23 cellular contexts compared by ENCODE assay signal in the genomic region with DNA sequence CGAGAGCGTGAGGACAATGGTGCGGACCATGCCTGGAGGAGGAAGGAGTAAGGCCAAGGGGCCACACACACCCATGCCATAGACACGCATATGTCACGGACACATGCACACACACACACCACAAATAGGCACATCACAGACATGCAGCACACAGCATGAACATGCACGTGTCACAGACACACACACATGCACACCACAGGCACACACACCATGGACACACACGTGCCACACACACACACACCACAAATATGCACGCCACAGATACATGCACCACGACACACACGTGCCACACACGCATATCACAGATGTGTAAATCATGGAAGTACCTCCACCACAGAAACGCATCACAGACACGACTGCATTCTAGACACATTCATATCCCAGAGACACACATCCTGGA. TPM values are rescaled to one million over a fixed set of nuclear protein-coding genes. Genes with fewer than 3 reads are reported as not detected.
DNase-seq lines count a peak whose midpoint lies in the region; ATAC-seq, FAIRE-seq and TF ChIP-seq lines count a peak whose summit lies in the region.
"Had no signal": no experiment of that assay in that cellular context is flagged by ENCODE, and none has a peak within 500 bp of the region (broad histone marks: within the 10 kb centered on the region; RNA-seq: fewer than 3 reads in every experiment).

No MANE protein-coding gene starts in this region.

- H3K9me3 ChIP-seq in HEK293 (ENCODE audit: control insufficient read depth, insufficient read depth, low read depth, low read length) (no peaks in the 10 kb centered on the region), K562 (replicated peaks; ENCODE audit: control insufficient read depth, insufficient read depth, low read depth, low read length) (no peaks in the 10 kb centered on the region), lower lobe of right lung (no peaks in the 10 kb centered on the region), neuronal stem cell (replicated peaks in 1 of 2; ENCODE audit: control insufficient read depth in 2 of 2, insufficient read depth in 1 of 2, low read depth in 1 of 2, low read length in 2 of 2) (peaks cover 0 to 2% of the 10 kb centered on the region in 2 donors), kidney (ENCODE audit: control insufficient read depth in 1 of 2, low read length in 2 of 2) (peaks cover 0 to 7% of the 10 kb centered on the region in 2 donors)
- H3K9me3 ChIP-seq: BE2C, Caco-2 had no signal

- TF ChIP-seq RAD21 in K562 (CRISPR knock-in tag; conservative IDR thresholded peaks at IDR 0.05 in 1 of 2, IDR thresholded peaks at IDR 0.05 in 1 of 2) = no peak

- peak overlapping the region; percentile 21 for H3K14ac ChIP-seq in neuronal stem cell (ENCODE audit: low read length)

- H3K4me3 ChIP-seq in HEK293 (ENCODE audit: low read depth, low read length) = no peak overlapping the region
- H3K4me3 ChIP-seq in K562 = no peak overlapping the region
- no peak overlapping the region for H3K4me3 ChIP-seq in lower lobe of right lung
- peak overlapping the region in 1 of 2 donors; percentile 46 for H3K4me3 ChIP-seq in neuronal stem cell (ENCODE audit: low read length in 2 of 2)
- H3K4me3 ChIP-seq in kidney (ENCODE audit: low read length in 2 of 2) = no peak overlapping the region
- H3K4me3 ChIP-seq: GM23248 had no signal

- 22% methylated on average over 13 of the region's 13 CpGs for WGBS in K562 (ENCODE audit: insufficient coverage, low coverage, missing lambda C conversion rate)
- WGBS in neuronal stem cell (ENCODE audit: extremely low coverage in 2 of 2, insufficient read length in 2 of 2, insufficient replicate concordance in 1 of 2), 2 donors = no CpG with 5 or more reads among the region's 13 CpGs

- BruUV-seq in K562 (replicated peaks; lab: Mats Ljungman, UMichigan) = no TSS peak

- peak overlapping the region; percentile 14 for H2BK12ac ChIP-seq in neuronal stem cell (ENCODE audit: low read length)

- peaks cover 2% of the 10 kb centered on the region for H3K79me1 ChIP-seq in neuronal stem cell (ENCODE audit: low read depth, low read length)

- peaks cover 12% of the 10 kb centered on the region; the same call in 1 of the 2 replicates for H4K20me1 ChIP-seq in K562 (replicated peaks; ENCODE audit: control insufficient read depth, insufficient read depth, low read length)

- no peak overlapping the region for H3K18ac ChIP-seq in neuronal stem cell (ENCODE audit: low read length)

- POLR2A ChIA-PET in HEK293 (lab: Yijun Ruan, JAX) (no interaction called here), K562 (lab: Yijun Ruan, JAX) (no interaction called here)

- TF ChIP-seq CTCF in HEK293 (tag by site-specific recombination; IDR thresholded peaks at IDR 0.05) (no peak), K562 (IDR thresholded peaks at IDR 0.05 in 2 of 3, conservative IDR thresholded peaks at IDR 0.05 in 1 of 3; ENCODE audit: insufficient read depth in 2 of 3, low read depth in 1 of 3, low read length in 3 of 3) (no peak), lower lobe of right lung (IDR thresholded peaks at IDR 0.05) (no peak), kidney (IDR thresholded peaks at IDR 0.05; ENCODE audit: borderline replicate concordance, extremely low read depth, insufficient read depth) (no peak)

- DNase-seq in K562 (ENCODE audit: extremely low read depth in 1 of 4, low spot score in 3 of 4) = no peak
- peak; percentile 1 for DNase-seq in lower lobe of right lung
- no peak for DNase-seq in neuronal stem cell (ENCODE audit: low spot score)
- no peak for DNase-seq in NCI-H2171 (lab: John Stamatoyannopoulos, UW)
- no peak for DNase-seq in kidney
- DNase-seq in NK-92 (lab: John Stamatoyannopoulos, UW; ENCODE audit: unreplicated experiment) = no peak
- DNase-seq: BE2C; C1 segment of cervical spinal cord; Caco-2; CD4-positive, alpha-beta T cell; GM23248 had no signal

- H4K91ac ChIP-seq in neuronal stem cell (ENCODE audit: low read depth, low read length, poor library complexity) = no peak overlapping the region

- no peak for TF ChIP-seq EP300 in K562 (IDR thresholded peaks at IDR 0.05; ENCODE audit: low read length)

- ATAC-seq in K562 (no peak), lower lobe of right lung (no peak)
- ATAC-seq in activated CD4-positive, CD25-positive, alpha-beta regulatory T cell treated with anti-CD3 and anti-CD28 coated beads, Interleukin-2, amount 50 U/mL, for 24 hours = no peak

- in situ Hi-C loops in K562 (cut with MboI) = no loop called here

- H3K27me3 ChIP-seq in K562 (ENCODE audit: control insufficient read depth in 2 of 2, insufficient read depth in 2 of 2, low read length in 2 of 2) = peaks cover 21 to 71% of the 10 kb centered on the region in 2 experiments
- no peaks in the 10 kb centered on the region for H3K27me3 ChIP-seq in lower lobe of right lung (ENCODE audit: low read depth)
- no peaks in the 10 kb centered on the region for H3K27me3 ChIP-seq in neuronal stem cell (ENCODE audit: control insufficient read depth in 3 of 3, insufficient read depth in 3 of 3, low read depth in 1 of 3, low read length in 3 of 3)
- H3K27me3 ChIP-seq: BE2C had no signal

- intact Hi-C loops in K562 (cut with micrococcal nuclease) = no loop called here
- intact Hi-C loops in lower lobe of right lung (cut with DNase I) = no loop called here
- intact Hi-C loops in kidney (cut with DNase I) = no loop called here

- H2AFZ ChIP-seq in K562 (ENCODE audit: low read depth, low read length) = no peak overlapping the region
- H2AFZ ChIP-seq in neuronal stem cell (ENCODE audit: low read length) = no peak overlapping the region
- H2AFZ ChIP-seq: GM23248 had no signal

- H3K27ac ChIP-seq in HEK293 (ENCODE audit: extremely low read depth, low read depth, low read length) = no peak overlapping the region
- H3K27ac ChIP-seq in K562 (ENCODE audit: extremely low read depth, low read depth, low read length) = no peak overlapping the region
- H3K27ac ChIP-seq in lower lobe of right lung = no peak overlapping the region
- H3K27ac ChIP-seq in neuronal stem cell (replicated peaks; ENCODE audit: low read length) = no peak overlapping the region
- H3K27ac ChIP-seq in kidney (ENCODE audit: low read depth in 2 of 2, low read length in 2 of 2) = no peak overlapping the region
- H3K27ac ChIP-seq: GM23248, HL-60 had no signal

- no peaks in the 10 kb centered on the region for H3K9me1 ChIP-seq in K562 (ENCODE audit: control insufficient read depth, insufficient read depth, low read length)

- H3K4me1 ChIP-seq in HEK293 (ENCODE audit: control insufficient read depth, insufficient read depth, low read length) (no peaks in the 10 kb centered on the region), K562 (replicated peaks in 1 of 2; ENCODE audit: control insufficient read depth in 2 of 2, insufficient read depth in 2 of 2, low read length in 2 of 2) (peaks cover 0 to 38% of the 10 kb centered on the region in 2 experiments; a peak in 1 of 5 replicates), lower lobe of right lung (no peaks in the 10 kb centered on the region), neuronal stem cell (ENCODE audit: control insufficient read depth in 2 of 2, insufficient read depth in 1 of 2, low read depth in 1 of 2, low read length in 2 of 2) (no peaks in the 10 kb centered on the region), kidney (ENCODE audit: control insufficient read depth in 1 of 2, insufficient read depth in 1 of 2, low read depth in 1 of 2, low read length in 2 of 2) (no peaks in the 10 kb centered on the region)
- H3K4me1 ChIP-seq: BE2C, Caco-2 had no signal

- H4K8ac ChIP-seq in neuronal stem cell (ENCODE audit: low read depth, low read length) = no peak overlapping the region

- TF ChIP-seq POLR2A in K562 (conservative IDR thresholded peaks at IDR 0.05) = no peak

- H3K4ac ChIP-seq in neuronal stem cell (ENCODE audit: low read length) = peak overlapping the region; percentile 78

- no peak overlapping the region for H2AK5ac ChIP-seq in neuronal stem cell (ENCODE audit: low read depth, low read length)

- no peaks in the 10 kb centered on the region for H3K79me2 ChIP-seq in K562 (ENCODE audit: control insufficient read depth, insufficient read depth, low read length)

- H3K36me3 ChIP-seq in HEK293 (ENCODE audit: control insufficient read depth in 2 of 2, insufficient read depth in 1 of 2, low read length in 2 of 2) (peaks cover 0 to 6% of the 10 kb centered on the region in 2 experiments; a peak in 1 of 3 replicates), K562 (ENCODE audit: control insufficient read depth, insufficient read depth, low read length) (no peaks in the 10 kb centered on the region), lower lobe of right lung (no peaks in the 10 kb centered on the region), neuronal stem cell (replicated peaks in 1 of 2; ENCODE audit: control insufficient read depth in 2 of 2, insufficient read depth in 2 of 2, low read length in 2 of 2) (peaks cover 0 to 8% of the 10 kb centered on the region in 2 donors), kidney (ENCODE audit: control insufficient read depth in 1 of 2, insufficient read depth in 2 of 2, low read length in 2 of 2) (no peaks in the 10 kb centered on the region)
- H3K36me3 ChIP-seq: BE2C had no signal

- no peak overlapping the region for H2BK15ac ChIP-seq in neuronal stem cell (ENCODE audit: low read length)

- H3K4me2 ChIP-seq in K562 (ENCODE audit: insufficient read depth, low read length) (no peak overlapping the region), neuronal stem cell (ENCODE audit: insufficient read depth, low read length, poor library complexity, severe bottlenecking) (no peak overlapping the region)

- peak overlapping the region; percentile 75 for H3K23ac ChIP-seq in neuronal stem cell (ENCODE audit: low read depth, low read length, poor library complexity)

- no peak overlapping the region for H2BK5ac ChIP-seq in neuronal stem cell (ENCODE audit: low read length)

- H2BK120ac ChIP-seq in neuronal stem cell (ENCODE audit: low read depth, low read length) = no peak overlapping the region

- peak; percentile 64 for FAIRE-seq in K562 (lab: Jason Lieb, UNC)
- FAIRE-seq in kidney (lab: Jason Lieb, UNC) = no peak
- FAIRE-seq: D721Med, G401.6, GM12891, GM19239, H54 had no signal

- H3K9ac ChIP-seq in K562 (ENCODE audit: insufficient read depth in 1 of 2, low read depth in 2 of 2, low read length in 2 of 2) (no peak overlapping the region), neuronal stem cell (ENCODE audit: low read depth, low read length, poor library complexity) (peak overlapping the region; percentile 83), kidney (ENCODE audit: low read length in 2 of 2) (no peak overlapping the region)
- H3K9ac ChIP-seq: GM23248 had no signal

- CTCF ChIA-PET in HEK293 (lab: Yijun Ruan, JAX) (no interaction called here), K562 (lab: Yijun Ruan, JAX; ENCODE audit: low intra/inter-chr PET ratio) (no interaction called here)

RNA-seq across cellular contexts. Expression of gene TERT, which starts 16.7 kb away (rescaled TPM):
- total RNA-seq in K562 (2011; cell fraction: chromatin; rRNA removed; ENCODE audit: low replicate concordance) = 14.2 and 54.7 TPM in 2 replicates
- 26.1 and 26.7 TPM in 2 replicates for total RNA-seq in K562 (2011; cell fraction: nucleolus; rRNA removed)
- total RNA-seq in K562 (2011; cell fraction: nucleoplasm; rRNA removed) = 10.8 and 13.8 TPM in 2 replicates
- total RNA-seq in K562 (2014; rRNA removed) (1.7 and 2.5 TPM in 2 replicates), K562 (2014; rRNA removed; fragmentation: Illumina TruSeq; extraction: Trizol) (0.41 and 0.44 TPM in 2 replicates), K562 (2015; rRNA removed; fragmentation: Illumina TruSeq; extraction: Trizol) (0.54 and 0.83 TPM in 2 replicates), K562 (2021) (3.3 and 3.4 TPM in 2 replicates), lower lobe of right lung (not detected), kidney (0.91 TPM)
- polyA plus RNA-seq in K562 (2011; rRNA removed) (1.4 and 2.7 TPM in 2 replicates), K562 (2014; fragmentation: Illumina TruSeq; extraction: Trizol) (0.48 and 1.00 TPM in 2 replicates), K562 (2014; fragmentation: Nextera tagmentation; extraction: Ambion mirVana) (under 1 TPM in 1 of 2 experiments, not detected in 1; 0.08 TPM), K562 (2014; rRNA removed) (2.2 and 4.5 TPM in 2 replicates), kidney (ENCODE audit: insufficient read depth, low read depth, low replicate concordance) (not detected)
- polyA plus RNA-seq in K562 (2011; cell fraction: cytosol; rRNA removed) = 1.3 and 3.8 TPM in 2 replicates
- 15.4 and 32.7 TPM in 2 replicates for polyA plus RNA-seq in K562 (2011; cell fraction: nucleus; rRNA removed)
- polyA plus RNA-seq in K562 (2012) = 1.0 and 1.5 TPM in 2 replicates
- 0.69 and 1.6 TPM in 2 replicates for polyA minus RNA-seq in K562 (2011; rRNA and poly(A)+ RNA removed)
- polyA minus RNA-seq in K562 (2011; cell fraction: cytosol; rRNA and poly(A)+ RNA removed) = 1.7 and 5.3 TPM in 2 replicates
- polyA minus RNA-seq in K562 (2011; cell fraction: nucleus; rRNA and poly(A)+ RNA removed) = 8.1 and 11.4 TPM in 2 replicates
- 2.5 TPM for polyA plus RNA-seq in neuronal stem cell (2013, experiment 1 of 2)
- polyA plus RNA-seq in neuronal stem cell (2013, experiment 2 of 2) = 2.5 TPM
- total RNA-seq: GM23248 had no signal
- polyA plus RNA-seq: GM23248, IgD-negative memory B cell had no signal

RNA-seq across cellular contexts. Expression of gene SLC6A18, which starts 53.0 kb away (rescaled TPM):
- not detected in 2 replicates for total RNA-seq in K562 (2011; cell fraction: chromatin; rRNA removed; ENCODE audit: low replicate concordance)
- total RNA-seq in K562 (2011; cell fraction: nucleolus; rRNA removed) = not detected in 2 replicates
- total RNA-seq in K562 (2011; cell fraction: nucleoplasm; rRNA removed) = not detected in 2 replicates
- total RNA-seq in K562 (2014; rRNA removed) (not detected in 2 replicates), K562 (2014; rRNA removed; fragmentation: Illumina TruSeq; extraction: Trizol) (not detected in 2 replicates), K562 (2015; rRNA removed; fragmentation: Illumina TruSeq; extraction: Trizol) (not detected in 2 replicates), K562 (2021) (not detected in 2 replicates), lower lobe of right lung (not detected), kidney (not detected)
- polyA plus RNA-seq in K562 (2011; rRNA removed) (not detected in 2 replicates), K562 (2014; fragmentation: Illumina TruSeq; extraction: Trizol) (not detected in 2 replicates), K562 (2014; fragmentation: Nextera tagmentation; extraction: Ambion mirVana) (not detected), K562 (2014; rRNA removed) (not detected in 2 replicates), kidney (ENCODE audit: insufficient read depth, low read depth, low replicate concordance) (1.5 TPM)
- not detected in 2 replicates for polyA plus RNA-seq in K562 (2011; cell fraction: cytosol; rRNA removed)
- not detected in 2 replicates for polyA plus RNA-seq in K562 (2011; cell fraction: nucleus; rRNA removed)
- polyA plus RNA-seq in K562 (2012) = not detected in 2 replicates
- polyA minus RNA-seq in K562 (2011; rRNA and poly(A)+ RNA removed) = not detected in 2 replicates
- polyA minus RNA-seq in K562 (2011; cell fraction: cytosol; rRNA and poly(A)+ RNA removed) = not detected in 2 replicates
- not detected in 2 replicates for polyA minus RNA-seq in K562 (2011; cell fraction: nucleus; rRNA and poly(A)+ RNA removed)
- not detected for polyA plus RNA-seq in neuronal stem cell (2013, experiment 1 of 2)
- not detected for polyA plus RNA-seq in neuronal stem cell (2013, experiment 2 of 2)
- total RNA-seq: A172; Caco-2; CD4-positive, alpha-beta T cell; GM23248; HFFc6; HT1080 had no signal
- polyA plus RNA-seq: GM23248, IgD-negative memory B cell had no signal

Comparison
In these comparisons a context has a peak if more than half of its experiments do, and no peak if none do; other contexts are left out.
1. Of the 44 proteins assayed by ChIP-seq in both K562 and HEK293: peak only in K562: none; only in HEK293: ZNF311; in both: none; in neither: 43.